ENCODE assay signal across 23 cellular contexts in the genomic region with DNA sequence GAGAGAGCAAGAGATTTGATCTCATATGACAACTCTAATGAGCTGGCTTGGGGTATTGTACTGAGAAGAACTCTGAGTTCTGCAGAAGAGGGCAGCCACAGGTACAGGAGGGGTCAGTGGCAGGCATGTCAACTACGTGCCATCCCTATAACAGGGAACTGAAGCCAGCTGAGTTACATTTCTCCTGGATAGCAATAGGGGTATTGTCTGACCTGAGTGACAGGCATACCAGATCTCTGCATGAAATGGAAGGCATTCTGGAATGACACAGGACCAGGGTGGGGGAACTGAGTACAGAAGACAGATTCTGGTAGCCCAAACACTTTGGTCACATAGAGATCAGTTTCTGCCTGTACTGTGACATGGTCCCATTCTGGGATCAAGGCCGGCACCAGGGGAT. TPM values are rescaled to one million over a fixed set of nuclear protein-coding genes. Genes with fewer than 3 reads are reported as not detected.
DNase-seq lines count a peak whose midpoint lies in the region; ATAC-seq and TF ChIP-seq lines count a peak whose summit lies in the region.
"Had no signal": no experiment of that assay in that cellular context is flagged by ENCODE, and none has a peak within 500 bp of the region (broad histone marks: within the 10 kb centered on the region; RNA-seq: fewer than 3 reads in every experiment).

No MANE protein-coding gene starts in this region.

- ATAC-seq in activated T-cell treated with anti-CD3 and anti-CD28 coated beads, Interleukin-2, amount 50 U/mL, for 72 hours (replicated peaks in 1 of 2): no peak
- ATAC-seq in activated T-cell treated with anti-CD3 and anti-CD28 coated beads, Interleukin-2, amount 50 U/mL, for 4 hours: no peak
- no peak for ATAC-seq in stimulated activated effector memory CD8-positive, alpha-beta T cell treated with anti-CD3 and anti-CD28 coated beads, Interleukin-12 subunit alpha, Interleukin-12 subunit beta, amount 100 ng/mL, for 72 hours
- ATAC-seq: CD8-positive, alpha-beta T cell; GM12878; GM23338; HCT116 had no signal

- no peak overlapping the region for H2AFZ ChIP-seq in neural progenitor cell (replicated peaks)
- H2AFZ ChIP-seq: GM23338 had no signal

- H3K4me3 Mint-ChIP-seq in activated T-cell treated with anti-CD3 and anti-CD28 coated beads, Interleukin-2, amount 50 U/mL, for 72 hours: no peak overlapping the region
- no peak overlapping the region for H3K4me3 Mint-ChIP-seq in activated T-cell treated with anti-CD3 and anti-CD28 coated beads, Interleukin-2, amount 50 U/mL, for 4 hours
- no peak overlapping the region for H3K4me3 Mint-ChIP-seq in nephron progenitor cell
- no peak overlapping the region for H3K4me3 Mint-ChIP-seq in stimulated activated effector memory CD8-positive, alpha-beta T cell treated with anti-CD3 and anti-CD28 coated beads, Interleukin-12 subunit alpha, Interleukin-12 subunit beta, amount 100 ng/mL, for 72 hours
- no peak overlapping the region for H3K4me3 Mint-ChIP-seq in neural progenitor cell
- H3K4me3 Mint-ChIP-seq: B cell; CD4-positive, CD25-positive, alpha-beta regulatory T cell; CD8-positive, alpha-beta T cell; GM23338; H9 had no signal

- no peak overlapping the region for H3K4me3 ChIP-seq in neural progenitor cell
- H3K4me3 ChIP-seq: BLaER1, GM12878, GM23338 had no signal

- H3K4me1 Mint-ChIP-seq in activated T-cell treated with anti-CD3 and anti-CD28 coated beads, Interleukin-2, amount 50 U/mL, for 72 hours (ENCODE audit: low read depth): peaks cover 5% of the 10 kb centered on the region
- peaks cover 4% of the 10 kb centered on the region for H3K4me1 Mint-ChIP-seq in activated T-cell treated with anti-CD3 and anti-CD28 coated beads, Interleukin-2, amount 50 U/mL, for 4 hours (ENCODE audit: low read depth)
- no peaks in the 10 kb centered on the region for H3K4me1 Mint-ChIP-seq in nephron progenitor cell
- H3K4me1 Mint-ChIP-seq in stimulated activated effector memory CD8-positive, alpha-beta T cell treated with anti-CD3 and anti-CD28 coated beads, Interleukin-12 subunit alpha, Interleukin-12 subunit beta, amount 100 ng/mL, for 72 hours: no peaks in the 10 kb centered on the region
- H3K4me1 Mint-ChIP-seq in neural progenitor cell: peaks cover 15% of the 10 kb centered on the region

- no peaks in the 10 kb centered on the region for H3K79me2 ChIP-seq in neural progenitor cell (ENCODE audit: low read depth)

- no peak overlapping the region for H3K9ac ChIP-seq in neural progenitor cell
- H3K9ac ChIP-seq: BLaER1 had no signal

- peaks cover 20% of the 10 kb centered on the region for H3K27me3 Mint-ChIP-seq in activated T-cell treated with anti-CD3 and anti-CD28 coated beads, Interleukin-2, amount 50 U/mL, for 72 hours (ENCODE audit: low read depth)
- peaks cover 3% of the 10 kb centered on the region for H3K27me3 Mint-ChIP-seq in activated T-cell treated with anti-CD3 and anti-CD28 coated beads, Interleukin-2, amount 50 U/mL, for 4 hours (ENCODE audit: low read depth)
- H3K27me3 Mint-ChIP-seq in nephron progenitor cell (ENCODE audit: low read depth, poor library complexity) (peaks cover 3% of the 10 kb centered on the region), neural progenitor cell (ENCODE audit: insufficient read depth, low read depth) (no peaks in the 10 kb centered on the region)

- no peaks in the 10 kb centered on the region for H3K36me3 Mint-ChIP-seq in activated T-cell treated with anti-CD3 and anti-CD28 coated beads, Interleukin-2, amount 50 U/mL, for 72 hours (ENCODE audit: insufficient read depth in 2 of 2)
- H3K36me3 Mint-ChIP-seq in activated T-cell treated with anti-CD3 and anti-CD28 coated beads, Interleukin-2, amount 50 U/mL, for 4 hours (ENCODE audit: insufficient read depth): no peaks in the 10 kb centered on the region
- no peaks in the 10 kb centered on the region for H3K36me3 Mint-ChIP-seq in nephron progenitor cell (ENCODE audit: low read depth)
- no peaks in the 10 kb centered on the region for H3K36me3 Mint-ChIP-seq in stimulated activated effector memory CD8-positive, alpha-beta T cell treated with anti-CD3 and anti-CD28 coated beads, Interleukin-12 subunit alpha, Interleukin-12 subunit beta, amount 100 ng/mL, for 72 hours
- no peaks in the 10 kb centered on the region for H3K36me3 Mint-ChIP-seq in neural progenitor cell
- H3K36me3 Mint-ChIP-seq: CD4-positive, CD25-positive, alpha-beta regulatory T cell; CD8-positive, alpha-beta T cell had no signal

- no peak for DNase-seq in activated T-cell treated with anti-CD3 and anti-CD28 coated beads, Interleukin-2, amount 50 U/mL, for 72 hours
- no peak for DNase-seq in activated T-cell treated with anti-CD3 and anti-CD28 coated beads, Interleukin-2, amount 50 U/mL, for 4 hours
- DNase-seq in caudate nucleus (lab: John Stamatoyannopoulos, UW) (no peak), nephron progenitor cell (no peak), neural progenitor cell (ENCODE audit: low spot score) (no peak), D341Med (ENCODE audit: low spot score) (no peak), NCI-H526 treated with DMSO at 0.1 percent for 48 hours (lab: John Stamatoyannopoulos, UW) (no peak)
- DNase-seq in stimulated activated effector memory CD8-positive, alpha-beta T cell treated with anti-CD3 and anti-CD28 coated beads, Interleukin-12 subunit alpha, Interleukin-12 subunit beta, amount 100 ng/mL, for 72 hours (ENCODE audit: low spot score in 2 of 2): no peak
- DNase-seq: Caco-2; CD4-positive, CD25-positive, alpha-beta regulatory T cell; CD8-positive, alpha-beta T cell; DMS 273 treated with DMSO at 0.1 percent for 48 hours; DMS79; EL; GDM1; H9 had no signal

- H4K20me1 ChIP-seq in neural progenitor cell (ENCODE audit: low read depth): no peaks in the 10 kb centered on the region
- H4K20me1 ChIP-seq: BLaER1 had no signal

- no peaks in the 10 kb centered on the region for H3K9me3 ChIP-seq in neural progenitor cell (ENCODE audit: low read depth)
- H3K9me3 ChIP-seq: BLaER1, Caco-2 had no signal

- TF ChIP-seq CTCF in nephron progenitor cell (IDR thresholded peaks at IDR 0.05): no peak
- no peak for TF ChIP-seq CTCF in neural progenitor cell (IDR thresholded peaks at IDR 0.05)

- no peaks in the 10 kb centered on the region for H3F3A ChIP-seq in neural progenitor cell (ENCODE audit: low read depth)

- no peak overlapping the region for H3K4me2 ChIP-seq in neural progenitor cell
- H3K4me2 ChIP-seq: BLaER1, GM23338 had no signal

- H3K9me3 Mint-ChIP-seq in activated T-cell treated with anti-CD3 and anti-CD28 coated beads, Interleukin-2, amount 50 U/mL, for 72 hours: no peaks in the 10 kb centered on the region
- no peaks in the 10 kb centered on the region for H3K9me3 Mint-ChIP-seq in activated T-cell treated with anti-CD3 and anti-CD28 coated beads, Interleukin-2, amount 50 U/mL, for 4 hours
- no peaks in the 10 kb centered on the region for H3K9me3 Mint-ChIP-seq in nephron progenitor cell
- no peaks in the 10 kb centered on the region for H3K9me3 Mint-ChIP-seq in stimulated activated effector memory CD8-positive, alpha-beta T cell treated with anti-CD3 and anti-CD28 coated beads, Interleukin-12 subunit alpha, Interleukin-12 subunit beta, amount 100 ng/mL, for 72 hours
- H3K9me3 Mint-ChIP-seq in neural progenitor cell: no peaks in the 10 kb centered on the region
- H3K9me3 Mint-ChIP-seq: CD8-positive, alpha-beta T cell; GM23338; H9 had no signal

- H3K27ac ChIP-seq in caudate nucleus (ENCODE audit: low read depth, low read length): peak overlapping the region; percentile 24
- no peak overlapping the region for H3K27ac ChIP-seq in neural progenitor cell
- H3K27ac ChIP-seq: 22Rv1, BLaER1, C4-2B had no signal

- peak overlapping the region; percentile 18 for H3K27ac Mint-ChIP-seq in activated T-cell treated with anti-CD3 and anti-CD28 coated beads, Interleukin-2, amount 50 U/mL, for 72 hours
- H3K27ac Mint-ChIP-seq in nephron progenitor cell: peak overlapping the region; percentile 4
- peak overlapping the region; percentile 14 for H3K27ac Mint-ChIP-seq in stimulated activated effector memory CD8-positive, alpha-beta T cell treated with anti-CD3 and anti-CD28 coated beads, Interleukin-12 subunit alpha, Interleukin-12 subunit beta, amount 100 ng/mL, for 72 hours
- H3K27ac Mint-ChIP-seq in neural progenitor cell: no peak overlapping the region
- H3K27ac Mint-ChIP-seq: B cell; CD8-positive, alpha-beta T cell; GM23338; H9 had no signal

- no peaks in the 10 kb centered on the region for H3K36me3 ChIP-seq in neural progenitor cell

- H3K4me1 ChIP-seq in neural progenitor cell: no peaks in the 10 kb centered on the region
- H3K4me1 ChIP-seq: BLaER1, Caco-2 had no signal

- H3K27me3 ChIP-seq in neural progenitor cell: no peaks in the 10 kb centered on the region
- H3K27me3 ChIP-seq: BLaER1 had no signal

RNA-seq across cellular contexts. Expression of a gene that starts 35.8 kb away (rescaled TPM):
- total RNA-seq in activated T-cell treated with anti-CD3 and anti-CD28 coated beads, Interleukin-2, amount 50 U/mL, for 72 hours: 10 to 100 TPM; 12.8 to 13.7 TPM
- 1 to 10 TPM; 4.3 to 6.0 (median 5.2) TPM for total RNA-seq in activated T-cell treated with anti-CD3 and anti-CD28 coated beads, Interleukin-2, amount 50 U/mL, for 4 hours
- 20.0 and 27.6 TPM in 2 replicates for total RNA-seq in neural progenitor cell (ENCODE audit: low replicate concordance)

RNA-seq across cellular contexts. Expression of a gene that starts 37.0 kb away (rescaled TPM):
- 10 to 100 TPM; 98.4 to 99.1 TPM for total RNA-seq in activated T-cell treated with anti-CD3 and anti-CD28 coated beads, Interleukin-2, amount 50 U/mL, for 72 hours
- 10 to 100 TPM; 71.8 to 84.9 (median 72.9) TPM for total RNA-seq in activated T-cell treated with anti-CD3 and anti-CD28 coated beads, Interleukin-2, amount 50 U/mL, for 4 hours
- 59.2 and 63.4 TPM in 2 replicates for total RNA-seq in neural progenitor cell (ENCODE audit: low replicate concordance)
